ENCODE assay signal across 17 cellular contexts in the genomic region with DNA sequence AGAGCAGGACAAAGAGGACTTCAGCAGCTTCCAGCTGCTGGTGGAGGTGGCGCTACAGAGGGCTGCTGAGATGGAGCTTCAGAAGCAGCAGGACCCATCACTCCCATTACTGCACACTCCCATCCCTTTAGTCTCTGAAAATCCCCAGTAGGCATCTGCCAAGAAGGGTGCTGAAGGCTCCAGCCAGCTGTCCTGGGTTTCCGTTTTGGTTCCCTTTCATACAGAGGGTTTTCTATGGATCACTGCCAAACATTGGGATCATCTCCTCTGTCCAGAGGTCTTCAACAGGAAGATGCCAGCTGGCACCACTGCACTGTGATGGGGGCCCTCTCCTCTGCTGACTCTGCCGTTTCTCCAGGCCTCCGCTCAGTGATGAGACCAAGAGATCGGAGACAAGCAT. TPM values are rescaled to one million over a fixed set of nuclear protein-coding genes. Genes with fewer than 3 reads are reported as not detected.
DNase-seq lines count a peak whose midpoint lies in the region; ATAC-seq, FAIRE-seq and TF ChIP-seq lines count a peak whose summit lies in the region.
"Had no signal": no experiment of that assay in that cellular context is flagged by ENCODE, and none has a peak within 500 bp of the region (broad histone marks: within the 10 kb centered on the region; RNA-seq: fewer than 3 reads in every experiment).

No MANE protein-coding gene starts in this region.

- no peaks in the 10 kb centered on the region for H3K4me1 ChIP-seq in pancreas
- H3K4me1 ChIP-seq: tibial artery had no signal

- H3K4me3 Mint-ChIP-seq in stimulated activated naive CD8-positive, alpha-beta T cell treated with anti-CD3 and anti-CD28 coated beads, Interleukin-15, Interleukin-2, amounts not matched to agents 100 ng/mL and 50 ng/mL, for 24 hours, result no peak overlapping the region
- no peak overlapping the region for H3K4me3 Mint-ChIP-seq in central memory CD8-positive, alpha-beta T cell

- intact Hi-C loops in pancreas (cut with DNase I), result no loop called here

- DNase-seq in stimulated activated naive CD8-positive, alpha-beta T cell treated with anti-CD3 and anti-CD28 coated beads, Interleukin-15, Interleukin-2, amounts not matched to agents 100 U/mL and 50 U/mL, for 24 hours, result no peak
- DNase-seq in RWPE1 (ENCODE audit: low spot score) (no peak), NCI-H226 (no peak), pancreas (no peak)
- no peak for DNase-seq in central memory CD8-positive, alpha-beta T cell (ENCODE audit: low spot score in 2 of 2)
- DNase-seq: anterior cingulate cortex, DMS79 treated with DMSO at 0.1 percent for 48 hours, head of caudate nucleus, kidney glomerular epithelial cell, NCI-H526, tibial artery had no signal

- H3K4me3 ChIP-seq in pancreas, result no peak overlapping the region
- H3K4me3 ChIP-seq: coronary artery, tibial artery had no signal

- FAIRE-seq in pancreas (lab: Jason Lieb, UNC), result no peak

- no peaks in the 10 kb centered on the region for H3K27me3 ChIP-seq in pancreas
- H3K27me3 ChIP-seq: tibial artery had no signal

- peak overlapping the region; percentile 69 for H3K27ac Mint-ChIP-seq in stimulated activated naive CD8-positive, alpha-beta T cell treated with anti-CD3 and anti-CD28 coated beads, Interleukin-15, Interleukin-2, amounts not matched to agents 100 ng/mL and 50 ng/mL, for 24 hours
- peak overlapping the region; percentile 25 for H3K27ac Mint-ChIP-seq in central memory CD8-positive, alpha-beta T cell (ENCODE audit: low read depth)

- peaks cover 0 to 4% (median 0%) of the 10 kb centered on the region in 3 donors for H3K36me3 ChIP-seq in pancreas

- POLR2A ChIA-PET in RWPE1 (lab: Yijun Ruan, JAX; ENCODE audit: low non-redundant PET), result no interaction called here

- H3K27me3 Mint-ChIP-seq in stimulated activated naive CD8-positive, alpha-beta T cell treated with anti-CD3 and anti-CD28 coated beads, Interleukin-15, Interleukin-2, amounts not matched to agents 100 ng/mL and 50 ng/mL, for 24 hours, result no peaks in the 10 kb centered on the region
- no peaks in the 10 kb centered on the region for H3K27me3 Mint-ChIP-seq in central memory CD8-positive, alpha-beta T cell

- no peak for ATAC-seq in stimulated activated naive CD8-positive, alpha-beta T cell treated with anti-CD3 and anti-CD28 coated beads, Interleukin-15, Interleukin-2, amounts not matched to agents 100 U/mL and 50 U/mL, for 24 hours
- no peak for ATAC-seq in central memory CD8-positive, alpha-beta T cell (replicated peaks; ENCODE audit: extremely low read depth, poor library complexity, severe bottlenecking)
- ATAC-seq in GM18873 (IDR thresholded peaks at IDR 0.05; ENCODE audit: low FRiP score, unreplicated experiment) (no peak), HG02763 (IDR thresholded peaks at IDR 0.05; ENCODE audit: unreplicated experiment) (no peak), pancreas (no peak)
- ATAC-seq: esophagus mucosa had no signal

- CTCF ChIA-PET in RWPE1 (lab: Yijun Ruan, JAX), result interaction anchor here (0.6 to 2.7 kb wide), 5 partner anchors 10 to 273 kb away, joined by 3 to 12 read pairs (median 5); a partner anchor contains a TSS

- H3K36me3 Mint-ChIP-seq in stimulated activated naive CD8-positive, alpha-beta T cell treated with anti-CD3 and anti-CD28 coated beads, Interleukin-15, Interleukin-2, amounts not matched to agents 100 ng/mL and 50 ng/mL, for 24 hours (ENCODE audit: low read depth), result peaks cover 67% of the 10 kb centered on the region
- peaks cover 15% of the 10 kb centered on the region for H3K36me3 Mint-ChIP-seq in central memory CD8-positive, alpha-beta T cell (ENCODE audit: insufficient read depth)

- H3K27ac ChIP-seq in RWPE1, result peak overlapping the region; percentile 24
- H3K27ac ChIP-seq in pancreas, result no peak overlapping the region
- H3K27ac ChIP-seq: coronary artery, tibial artery had no signal

- no peaks in the 10 kb centered on the region for H3K9me3 ChIP-seq in pancreas
- H3K9me3 ChIP-seq: tibial artery had no signal

- TF ChIP-seq CTCF in RWPE1 (conservative IDR thresholded peaks at IDR 0.05; ENCODE audit: low read depth), result no peak
- no peak for TF ChIP-seq CTCF in pancreas (IDR thresholded peaks at IDR 0.05)

- H3K4me1 Mint-ChIP-seq in stimulated activated naive CD8-positive, alpha-beta T cell treated with anti-CD3 and anti-CD28 coated beads, Interleukin-15, Interleukin-2, amounts not matched to agents 100 ng/mL and 50 ng/mL, for 24 hours (ENCODE audit: low read depth), result peaks cover 68% of the 10 kb centered on the region
- H3K4me1 Mint-ChIP-seq in central memory CD8-positive, alpha-beta T cell, result peaks cover 46% of the 10 kb centered on the region

- H3K9me3 Mint-ChIP-seq in stimulated activated naive CD8-positive, alpha-beta T cell treated with anti-CD3 and anti-CD28 coated beads, Interleukin-15, Interleukin-2, amounts not matched to agents 100 ng/mL and 50 ng/mL, for 24 hours, result no peaks in the 10 kb centered on the region
- no peaks in the 10 kb centered on the region for H3K9me3 Mint-ChIP-seq in central memory CD8-positive, alpha-beta T cell

- WGBS in pancreas, 2 donors, result 90 to 92% methylated on average over 5 of the region's 5 CpGs

RNA-seq across cellular contexts. Expression of a gene that starts 14.3 kb away (rescaled TPM):
- 10 to 100 TPM; 22.2 to 36.4 (median 26.5) TPM for total RNA-seq in pancreas
- 10 to 100 TPM; 31.8 to 45.1 TPM for polyA plus RNA-seq in pancreas

RNA-seq across cellular contexts. Expression of a gene that starts 17.9 kb away (rescaled TPM):
- 10 to 100 TPM; 10.9 to 18.9 (median 14.5) TPM for total RNA-seq in pancreas
- polyA plus RNA-seq in pancreas, result 1 to 10 TPM; 5.7 to 9.2 TPM

RNA-seq across cellular contexts. Expression of a gene that starts 50.0 kb away (rescaled TPM):
- total RNA-seq in pancreas, result 10 to 100 TPM in 5 of 6 donors, 1 to 10 TPM in 1; 9.9 to 62.2 (median 20.1) TPM
- 100 to 1,000 TPM in 1 of 2 donors, 10 to 100 TPM in 1; 64.9 to 122 TPM for polyA plus RNA-seq in pancreas

RNA-seq across cellular contexts. Expression of a gene that starts 54.7 kb away (rescaled TPM):
- total RNA-seq in pancreas, result under 1 TPM in 5 of 6 donors, not detected in 1; 0.13 to 0.34 (median 0.22) TPM
- under 1 TPM; 0.19 to 0.33 TPM for polyA plus RNA-seq in pancreas
- total RNA-seq: HT1080 had no signal
